8 cellular contexts compared by ENCODE assay signal in the genomic region with DNA sequence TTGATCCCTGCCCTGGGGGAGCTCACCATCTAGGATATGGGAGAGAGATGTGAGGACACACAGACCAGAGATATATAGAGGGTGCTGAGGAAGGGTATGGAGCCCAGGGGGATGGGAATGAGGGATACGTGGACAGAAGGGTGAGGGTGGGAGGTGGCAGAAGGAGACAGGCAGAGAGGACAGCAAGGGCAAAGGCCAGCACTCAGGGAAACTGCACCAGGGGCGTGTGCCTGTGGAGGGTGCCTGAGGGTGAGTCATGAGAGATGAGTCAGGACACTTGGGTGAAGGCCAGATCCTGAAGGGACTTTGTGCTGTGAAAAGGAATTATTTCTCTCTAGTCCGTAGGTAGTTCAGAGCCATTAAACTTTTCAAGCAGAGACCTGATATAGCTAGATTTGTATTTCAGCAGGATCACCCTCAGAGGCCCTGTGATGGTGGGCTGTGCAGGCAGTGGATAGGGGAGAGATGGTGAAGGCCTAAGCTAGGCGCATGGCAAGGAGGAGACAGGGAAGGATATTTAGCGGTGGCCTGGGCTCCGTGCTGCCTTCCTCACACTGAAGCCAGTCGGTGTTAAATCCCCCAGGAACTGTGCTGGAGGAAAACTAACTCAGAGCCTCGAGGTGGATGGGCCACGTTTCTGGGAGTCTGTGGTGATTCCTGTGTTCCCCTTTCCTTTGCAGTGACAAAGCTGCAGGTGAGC.
DNase-seq lines count a peak whose midpoint lies in the region; ATAC-seq, FAIRE-seq and TF ChIP-seq lines count a peak whose summit lies in the region.
"Not testable (repeated sequence)": the region's sequence is repeated elsewhere in the genome, so short reads cannot be mapped to it uniquely, and the experiment has no call there.

No MANE protein-coding gene starts in this region.

- H2BK20ac ChIP-seq in IMR-90 (ENCODE audit: low read depth, low read length), result not testable (repeated sequence)

- H3K4me1 Mint-ChIP-seq in osteocyte (ENCODE audit: unreplicated experiment), result not testable (repeated sequence)

- dilution Hi-C loops in IMR-90 (cut with HindIII; ENCODE audit: low sequenced_read_pairs, unreplicated experiment), result not testable (repeated sequence)

- TF ChIP-seq POLR2A in IMR-90 (IDR thresholded peaks at IDR 0.05; ENCODE audit: low read depth, low read length); K562 (conservative IDR thresholded peaks at IDR 0.05): not testable (repeated sequence)

- TF ChIP-seq RAD21 in IMR-90 (IDR thresholded peaks at IDR 0.05; ENCODE audit: low read length); K562 (CRISPR knock-in tag; conservative IDR thresholded peaks at IDR 0.05 in 1 of 2, IDR thresholded peaks at IDR 0.05 in 1 of 2): not testable (repeated sequence)

- DNase-seq in Daoy (ENCODE audit: low read depth) (peak; percentile 91), IMR-90 (peak; percentile 54), RPMI8226 (peak; percentile 15), K562 (ENCODE audit: extremely low read depth in 1 of 4, low spot score in 3 of 4) (peak; percentile 44 to 69 (median 54)), fibroblast of mammary gland (ENCODE audit: low read depth) (peak; percentile 79), kidney (peak; percentile 78), osteocyte (ENCODE audit: extremely low spot score, unreplicated experiment) (peak; percentile 38), aorta (peak; percentile 73 to 83)

- not testable (repeated sequence) for H2AK9ac ChIP-seq in IMR-90 (replicated peaks; ENCODE audit: low read depth, low read length, poor library complexity)

- not testable (repeated sequence) for H3K27me3 Mint-ChIP-seq in osteocyte (ENCODE audit: unreplicated experiment)

- H3K4me1 ChIP-seq in IMR-90 (ENCODE audit: control insufficient read depth, insufficient read depth, low read length); K562 (replicated peaks in 1 of 2; ENCODE audit: control insufficient read depth in 2 of 2, insufficient read depth in 2 of 2, low read length in 2 of 2); kidney (ENCODE audit: control insufficient read depth in 1 of 2, insufficient read depth in 1 of 2, low read depth in 1 of 2, low read length in 2 of 2); aorta (ENCODE audit: control insufficient read depth in 1 of 2, insufficient read depth in 2 of 2, low read length in 2 of 2): not testable (repeated sequence)

- H3K9me1 ChIP-seq in IMR-90 (ENCODE audit: insufficient read depth, low read length); K562 (ENCODE audit: control insufficient read depth, insufficient read depth, low read length): not testable (repeated sequence)

- not testable (repeated sequence) for H2BK15ac ChIP-seq in IMR-90 (ENCODE audit: low read depth, low read length)

- not testable (repeated sequence) for H3K4me2 ChIP-seq in IMR-90 (ENCODE audit: low read depth, low read length); K562 (ENCODE audit: insufficient read depth, low read length)

- not testable (repeated sequence) for H3K27me3 ChIP-seq in IMR-90 (ENCODE audit: control insufficient read depth, insufficient read depth, low read length); K562 (ENCODE audit: control insufficient read depth in 2 of 2, insufficient read depth in 2 of 2, low read length in 2 of 2); aorta (ENCODE audit: control insufficient read depth in 1 of 2, insufficient read depth in 2 of 2, low read length in 1 of 2)

- H4K5ac ChIP-seq in IMR-90 (ENCODE audit: low read depth, low read length), result not testable (repeated sequence)

- not testable (repeated sequence) for TF ChIP-seq EP300 in K562 (IDR thresholded peaks at IDR 0.05; ENCODE audit: low read length)

- in situ Hi-C loops in IMR-90 (cut with MboI; ENCODE audit: low sequenced_read_pairs); K562 (cut with MboI): not testable (repeated sequence)

- not testable (repeated sequence) for H4K91ac ChIP-seq in IMR-90 (ENCODE audit: insufficient read depth, low read depth, low read length)

- H3K4me3 Mint-ChIP-seq in osteocyte (ENCODE audit: unreplicated experiment), result not testable (repeated sequence)

- intact Hi-C loops in IMR-90 (cut with micrococcal nuclease); K562 (cut with micrococcal nuclease); kidney (cut with DNase I); aorta (cut with DNase I): not testable (repeated sequence)

- not testable (repeated sequence) for H3K14ac ChIP-seq in IMR-90 (replicated peaks; ENCODE audit: low read depth, low read length)

- not testable (repeated sequence) for BruUV-seq in IMR-90 (replicated peaks; lab: Mats Ljungman, UMichigan); K562 (replicated peaks; lab: Mats Ljungman, UMichigan)

- not testable (repeated sequence) for H3K9ac ChIP-seq in IMR-90 (ENCODE audit: low read depth, low read length); K562 (ENCODE audit: insufficient read depth in 1 of 2, low read depth in 2 of 2, low read length in 2 of 2); kidney (ENCODE audit: low read length in 2 of 2)

- POLR2A ChIA-PET in IMR-90 (lab: Charles Lee; ENCODE audit: unreplicated experiment); K562 (lab: Yijun Ruan, JAX): not testable (repeated sequence)

- peak; percentile 97 for FAIRE-seq in K562 (lab: Jason Lieb, UNC)
- FAIRE-seq in kidney (lab: Jason Lieb, UNC), result not testable (repeated sequence)

- H4K8ac ChIP-seq in IMR-90 (ENCODE audit: low read depth in 2 of 2, low read length in 2 of 2), result not testable (repeated sequence)

- not testable (repeated sequence) for H3K23ac ChIP-seq in IMR-90 (ENCODE audit: low read depth, low read length)

- not testable (repeated sequence) for H4K20me1 ChIP-seq in IMR-90 (ENCODE audit: insufficient read depth, low read length); K562 (replicated peaks; ENCODE audit: control insufficient read depth, insufficient read depth, low read length)

- CTCF ChIA-PET in IMR-90 (lab: Yijun Ruan, JAX); K562 (lab: Yijun Ruan, JAX; ENCODE audit: low intra/inter-chr PET ratio): not testable (repeated sequence)

- peak overlapping the region; percentile 47 for H3K27ac Mint-ChIP-seq in osteocyte (ENCODE audit: unreplicated experiment)

- TF ChIP-seq CTCF in IMR-90 (conservative IDR thresholded peaks at IDR 0.05; ENCODE audit: low read depth, low read length); K562 (IDR thresholded peaks at IDR 0.05 in 2 of 3, conservative IDR thresholded peaks at IDR 0.05 in 1 of 3; ENCODE audit: insufficient read depth in 2 of 3, low read depth in 1 of 3, low read length in 3 of 3); fibroblast of mammary gland (conservative IDR thresholded peaks at IDR 0.05; ENCODE audit: control insufficient read depth, insufficient read depth, low read depth, low read length); kidney (IDR thresholded peaks at IDR 0.05; ENCODE audit: borderline replicate concordance, extremely low read depth, insufficient read depth); osteocyte (IDR thresholded peaks at IDR 0.05): not testable (repeated sequence)

- not testable (repeated sequence) for H3K27ac ChIP-seq in IMR-90 (ENCODE audit: insufficient read depth, low read length); K562 (ENCODE audit: extremely low read depth, low read depth, low read length); aorta (ENCODE audit: low read depth in 1 of 2, low read length in 2 of 2)
- H3K27ac ChIP-seq in kidney (ENCODE audit: low read depth in 2 of 2, low read length in 2 of 2), result peak overlapping the region in 1 of 2 donors; percentile 78

- not testable (repeated sequence) for H2BK120ac ChIP-seq in IMR-90 (ENCODE audit: low read depth, low read length)

- H3K36me3 ChIP-seq in IMR-90 (ENCODE audit: control insufficient read depth, insufficient read depth, low read length); K562 (ENCODE audit: control insufficient read depth, insufficient read depth, low read length); kidney (ENCODE audit: control insufficient read depth in 1 of 2, insufficient read depth in 2 of 2, low read length in 2 of 2); aorta (ENCODE audit: control insufficient read depth in 1 of 2, insufficient read depth in 2 of 2, low read length in 1 of 2): not testable (repeated sequence)

- not testable (repeated sequence) for H3K4me3 ChIP-seq in IMR-90 (ENCODE audit: insufficient read depth, low read depth, low read length); K562; fibroblast of mammary gland (ENCODE audit: control insufficient read depth, low read depth, low read length); aorta (ENCODE audit: low read length in 2 of 2)
- peak overlapping the region in 1 of 2 donors; percentile 37 for H3K4me3 ChIP-seq in kidney (ENCODE audit: low read length in 2 of 2)

- not testable (repeated sequence) for H3K79me2 ChIP-seq in K562 (ENCODE audit: control insufficient read depth, insufficient read depth, low read length)

- H3K79me1 ChIP-seq in IMR-90 (ENCODE audit: low read depth in 1 of 2, low read length in 2 of 2), result not testable (repeated sequence)

- H3K4ac ChIP-seq in IMR-90 (ENCODE audit: low read depth, low read length), result not testable (repeated sequence)

- H3K36me3 Mint-ChIP-seq in osteocyte (ENCODE audit: unreplicated experiment), result not testable (repeated sequence)

- H2AK5ac ChIP-seq in IMR-90 (ENCODE audit: low read depth, low read length), result not testable (repeated sequence)

- H2AFZ ChIP-seq in IMR-90 (replicated peaks; ENCODE audit: low read length, poor library complexity); K562 (ENCODE audit: low read depth, low read length): not testable (repeated sequence)

- ATAC-seq in IMR-90 (ENCODE audit: low read depth) (peak; percentile 83), K562 (peak; percentile 93), aorta (ENCODE audit: low FRiP score) (peak; percentile 51)

- H3K9me3 Mint-ChIP-seq in osteocyte (ENCODE audit: unreplicated experiment), result not testable (repeated sequence)

- H2BK5ac ChIP-seq in IMR-90 (ENCODE audit: low read depth, low read length, poor library complexity, severe bottlenecking), result not testable (repeated sequence)

- H3K18ac ChIP-seq in IMR-90 (ENCODE audit: low read depth, low read length), result not testable (repeated sequence)

- not testable (repeated sequence) for H3K9me3 ChIP-seq in IMR-90 (ENCODE audit: control insufficient read depth, insufficient read depth, low read length); K562 (replicated peaks; ENCODE audit: control insufficient read depth, insufficient read depth, low read depth, low read length); kidney (ENCODE audit: control insufficient read depth in 1 of 2, low read length in 2 of 2); aorta (ENCODE audit: control insufficient read depth, low read length)

- no CpG with 5 or more reads among the region's 9 CpGs for WGBS in IMR-90 (ENCODE audit: extremely low coverage in 2 of 2, insufficient read length in 1 of 2), 2 experiments
- WGBS in K562 (ENCODE audit: insufficient coverage, low coverage, missing lambda C conversion rate), result 2% methylated on average over 6 of the region's 9 CpGs
- WGBS in aorta, 2 donors, result 70 to 72% methylated on average over 9 of the region's 9 CpGs

- H3K56ac ChIP-seq in IMR-90 (ENCODE audit: extremely low read depth, insufficient read depth, low read length), result not testable (repeated sequence)

Comparison
In these comparisons a context has a peak if more than half of its experiments do, and no peak if none do; other contexts are left out.
1. DNase-seq: peak in every context shown above with its lines; median percentile 91 in Daoy; 79 in fibroblast of mammary gland; 78 in kidney; 78 in aorta; 54 in IMR-90; 54 in K562; 38 in osteocyte; 15 in RPMI8226.